Comparison of ENCODE assay signal across 28 cellular contexts in genomic region chr22:20292108-20292507, GRCh38.
"Had no signal": no experiment of that assay in that cellular context is flagged by ENCODE, and none has a peak within 500 bp of the region (broad histone marks: within the 10 kb centered on the region; RNA-seq: fewer than 3 reads in every experiment).

No MANE protein-coding gene starts in this region.

- ATAC-seq: naive thymus-derived CD8-positive, alpha-beta T cell; natural killer cell treated with Interleukin-12 subunit alpha and Interleukin-12 subunit beta and Interleukin-15 and Interleukin-18, amount 100 ng/mL, for 72 hours; sciatic nerve; stimulated activated memory B cell treated with anti-CD40 and anti-IgM and Interleukin-4, amounts not matched to agents 10 μg/mL and 1 μg/mL and 100 μg/mL, for 72 hours; stimulated activated naive CD8-positive, alpha-beta T cell treated with anti-CD3 and anti-CD28 coated beads, Interleukin-15, amount 100 ng/mL, for 72 hours; stimulated activated naive CD8-positive, alpha-beta T cell treated with anti-CD3 and anti-CD28 coated beads, Interleukin-15, Interleukin-2, amounts not matched to agents 100 U/mL and 50 U/mL, for 24 hours had no signal

- H3K27ac ChIP-seq: ovary, prostate gland, right atrium auricular region, skin epidermis, spleen, suprapubic skin, testis, tibial nerve, upper lobe of left lung, uterus had no signal

- H3K4me2 ChIP-seq: smooth muscle cell had no signal

- H3K4me1 ChIP-seq: prostate gland, right atrium auricular region, spleen, suprapubic skin, testis, tibial nerve, upper lobe of left lung, uterus had no signal

- H3K27me3 ChIP-seq: ovary, right atrium auricular region, testis, tibial nerve, upper lobe of left lung, uterus had no signal

- H3K36me3 ChIP-seq: ovary, prostate gland, right atrium auricular region, spleen, suprapubic skin, tibial nerve, upper lobe of left lung, uterus had no signal

- H3K9me3 ChIP-seq: ovary, prostate gland, right atrium auricular region, spleen, suprapubic skin, testis, tibial nerve, upper lobe of left lung, uterus had no signal

- H3K4me3 ChIP-seq: ovary, prostate gland, right atrium auricular region, skin epidermis, smooth muscle cell, spleen, suprapubic skin, testis, tibial nerve, upper lobe of left lung, uterus had no signal

- DNase-seq: naive B cell; naive thymus-derived CD8-positive, alpha-beta T cell; nephron progenitor cell; occipital lobe; ovary; retina; spleen; stimulated activated CD4-positive, alpha-beta T cell treated with anti-CD3 and anti-CD28 coated beads, Interleukin-12 subunit alpha, Interleukin-12 subunit beta, amount 100 ng/mL, for 4 hours; stimulated activated CD4-positive, alpha-beta T cell treated with anti-CD3 and anti-CD28 coated beads, Interleukin-1b, Interleukin-23, amount 100 ng/mL, for 48 hours; stimulated activated CD4-positive, alpha-beta T cell treated with anti-CD3 and anti-CD28 coated beads, Interleukin-4, amount 100 ng/mL, for 1 hour; stimulated activated CD4-positive, alpha-beta T cell treated with anti-CD3 and anti-CD28 coated beads, Interleukin-4, amount 100 ng/mL, for 4 hours; stimulated activated CD8-positive, alpha-beta memory T cell treated with anti-CD3 and anti-CD28 coated beads, Interleukin-4, amount 100 ng/mL, for 48 hours; stimulated activated naive CD4-positive, alpha-beta T cell; stimulated activated naive CD8-positive, alpha-beta T cell treated with anti-CD3 and anti-CD28 coated beads, Interleukin-15, amount 100 ng/mL, for 72 hours; stimulated activated naive CD8-positive, alpha-beta T cell treated with anti-CD3 and anti-CD28 coated beads, Interleukin-15, Interleukin-2, amounts not matched to agents 100 U/mL and 50 U/mL, for 24 hours; testis; trophoblast cell; uterus had no signal
